8 cellular contexts compared by ENCODE assay signal in genomic region chr17:45430738-45431530, GRCh38. TPM values are rescaled to one million over a fixed set of nuclear protein-coding genes. Genes with fewer than 3 reads are reported as not detected.
A peak's percentile ranks its signal among the peaks of the same experiment; 100 is the strongest.
DNase-seq lines count a peak whose midpoint lies in the region; ATAC-seq and TF ChIP-seq lines count a peak whose summit lies in the region.

No MANE protein-coding gene starts in this region.

- H3K9me2 ChIP-seq in MM.1S (replicated peaks; ENCODE audit: insufficient read depth, low read length) = no peaks in the 10 kb centered on the region

- ATAC-seq in GM19395 (IDR thresholded peaks at IDR 0.05; ENCODE audit: unreplicated experiment) = peak; percentile 9

- H3K27me3 Mint-ChIP-seq in chondrocyte (ENCODE audit: low read depth) = peaks cover 29% of the 10 kb centered on the region
- peaks cover 71% of the 10 kb centered on the region for H3K27me3 Mint-ChIP-seq in mesothelial cell of epicardium (ENCODE audit: low read depth)

- peaks cover 2% of the 10 kb centered on the region for H3K36me3 Mint-ChIP-seq in chondrocyte (ENCODE audit: low read depth)
- peaks cover 3% of the 10 kb centered on the region for H3K36me3 Mint-ChIP-seq in mesothelial cell of epicardium

- H4K20me1 ChIP-seq in MM.1S (ENCODE audit: insufficient read depth, low read length) = no peaks in the 10 kb centered on the region

- H3K4me1 ChIP-seq in MM.1S (ENCODE audit: low read length) = peaks cover 34% of the 10 kb centered on the region

- peak overlapping the region; percentile 82 for H2AFZ ChIP-seq in MM.1S (ENCODE audit: low read length)

- H3K4me3 Mint-ChIP-seq in chondrocyte (ENCODE audit: unreplicated experiment) = peak overlapping the region; percentile 57
- peak overlapping the region; percentile 71 for H3K4me3 Mint-ChIP-seq in mesothelial cell of epicardium

- TF ChIP-seq CTCF in MM.1S (IDR thresholded peaks at IDR 0.05; ENCODE audit: low read length) (no peak), chondrocyte (IDR thresholded peaks at IDR 0.05) (no peak), mesothelial cell of epicardium (IDR thresholded peaks at IDR 0.05; ENCODE audit: unreplicated experiment) (no peak)

- H3F3A ChIP-seq in MM.1S (ENCODE audit: insufficient read depth, low read length) = peaks cover 32% of the 10 kb centered on the region

- DNase-seq in AG20443 (ENCODE audit: low spot score) (peak; percentile 63), MM.1S (peak; percentile 76), chondrocyte (ENCODE audit: low spot score) (no peak), mesothelial cell of epicardium (ENCODE audit: low spot score in 2 of 2, unreplicated experiment in 2 of 2) (peak in 1 of 2 experiments; percentile 74), ureter (ENCODE audit: low spot score) (peak; percentile 86), NCI-H1105 (lab: John Stamatoyannopoulos, UW) (no peak)
- no peak for DNase-seq in effector CD8-positive, alpha-beta T cell (lab: John Stamatoyannopoulos, UW)

- H3K36me3 ChIP-seq in MM.1S (replicated peaks; ENCODE audit: insufficient read depth, low read length) = no peaks in the 10 kb centered on the region

- peak overlapping the region; percentile 76 for H3K9ac ChIP-seq in MM.1S (ENCODE audit: low read length)

- H3K4me1 Mint-ChIP-seq in chondrocyte (ENCODE audit: low read depth) (peaks cover 24% of the 10 kb centered on the region), mesothelial cell of epicardium (peaks cover 23% of the 10 kb centered on the region)

- H3K4me3 ChIP-seq in MM.1S (ENCODE audit: low read length) = peak overlapping the region; percentile 84

- H3K9me3 Mint-ChIP-seq in chondrocyte (ENCODE audit: low read depth) = no peaks in the 10 kb centered on the region
- no peaks in the 10 kb centered on the region for H3K9me3 Mint-ChIP-seq in mesothelial cell of epicardium

- no peaks in the 10 kb centered on the region for H3K27me3 ChIP-seq in MM.1S (replicated peaks; ENCODE audit: insufficient read depth, low read length)

- H3K4me2 ChIP-seq in MM.1S (ENCODE audit: low read depth, low read length) = peak overlapping the region; percentile 100

- H3K79me2 ChIP-seq in MM.1S (ENCODE audit: low read length) = peaks cover 38% of the 10 kb centered on the region

- no peaks in the 10 kb centered on the region for H3K9me3 ChIP-seq in MM.1S (replicated peaks; ENCODE audit: insufficient read depth, low read length)

- no peak overlapping the region for H3K27ac Mint-ChIP-seq in chondrocyte (ENCODE audit: unreplicated experiment)
- peak overlapping the region; percentile 86 for H3K27ac Mint-ChIP-seq in mesothelial cell of epicardium

- H3K27ac ChIP-seq in MM.1S (ENCODE audit: low read length) = peak overlapping the region; percentile 85

RNA-seq across cellular contexts. Expression of gene ARHGAP27, which starts 1.7 kb away (rescaled TPM):
- 1.5 to 2.7 TPM (median 2.0 TPM) in 3 replicates for total RNA-seq in chondrocyte
- total RNA-seq in mesothelial cell of epicardium = 14.5 to 16.8 TPM (median 14.8 TPM) in 3 replicates
- total RNA-seq in ureter = 100 TPM

RNA-seq across cellular contexts. Expression of gene PLEKHM1, which starts 59.6 kb away (rescaled TPM):
- total RNA-seq in chondrocyte = 30.8 to 37.3 TPM (median 31.3 TPM) in 3 replicates
- total RNA-seq in mesothelial cell of epicardium = 27.5 to 40.0 TPM (median 33.2 TPM) in 3 replicates
- total RNA-seq in ureter = 66.9 TPM

Comparison
In these comparisons a context has a peak if more than half of its experiments do, and no peak if none do; other contexts are left out.
1. DNase-seq: peak in AG20443 (single experiment), MM.1S (single experiment) and ureter (single experiment); none in chondrocyte (single experiment), effector CD8-positive, alpha-beta T cell (single experiment) and NCI-H1105 (single experiment).